In genomic region chrY:13615905-13616304, GRCh38 we compare ENCODE assay signal across 9 cellular contexts.
"Had no signal": no experiment of that assay in that cellular context is flagged by ENCODE, and none has a peak within 500 bp of the region (broad histone marks: within the 10 kb centered on the region; RNA-seq: fewer than 3 reads in every experiment).

No MANE protein-coding gene starts in this region.

- H3K9ac ChIP-seq: GM23248 had no signal

- H3K27ac ChIP-seq: GM23248 had no signal

- ATAC-seq: HCT116, K562 had no signal

- H3K4me3 ChIP-seq: GM23248, HAP-1, K562 had no signal

- H3K9me3 ChIP-seq: HAP-1 had no signal

- H3K4me3 Mint-ChIP-seq: HFFc6 had no signal

- H3K9me3 Mint-ChIP-seq: HFFc6 had no signal

- H3K36me3 ChIP-seq: HAP-1 had no signal

- H3K27ac Mint-ChIP-seq: HFFc6 had no signal

- DNase-seq: GM23248, GOT3, H7, HFFc6, IMR-90, KG1 had no signal

- H3K4me1 ChIP-seq: HAP-1 had no signal

- H2AFZ ChIP-seq: GM23248 had no signal
